ENCODE assay signal across 24 cellular contexts in the genomic region with DNA sequence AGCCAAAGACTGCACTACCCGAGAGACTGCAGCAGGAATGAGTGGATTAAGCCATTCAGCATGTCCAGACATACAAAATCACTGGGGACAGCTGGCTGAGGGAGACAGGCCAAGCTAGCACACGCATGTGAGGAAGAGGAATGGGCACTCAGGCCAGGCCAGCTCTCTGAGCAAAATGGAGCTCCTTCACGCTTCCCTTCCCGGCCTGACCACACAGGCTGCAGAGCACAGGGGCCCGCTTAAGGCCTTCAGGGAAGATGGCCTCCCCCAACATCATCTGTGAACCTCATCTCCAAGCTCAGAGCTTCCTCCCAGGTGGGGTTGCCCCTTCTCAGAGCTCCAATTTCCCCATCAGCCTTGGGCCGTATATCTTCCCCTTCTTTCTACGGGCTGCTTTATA. TPM values are rescaled to one million over a fixed set of nuclear protein-coding genes. Genes with fewer than 3 reads are reported as not detected.
DNase-seq lines count a peak whose midpoint lies in the region; ATAC-seq and TF ChIP-seq lines count a peak whose summit lies in the region.
"Had no signal": no experiment of that assay in that cellular context is flagged by ENCODE, and none has a peak within 500 bp of the region (broad histone marks: within the 10 kb centered on the region; RNA-seq: fewer than 3 reads in every experiment).

No MANE protein-coding gene starts in this region.

- H3K4me1 Mint-ChIP-seq in central memory CD8-positive, alpha-beta T cell, result no peaks in the 10 kb centered on the region
- no peaks in the 10 kb centered on the region for H3K4me1 Mint-ChIP-seq in osteocyte (ENCODE audit: unreplicated experiment)
- H3K4me1 Mint-ChIP-seq: CD8-positive, alpha-beta memory T cell had no signal

- H3K4me2 ChIP-seq in GM23248 (ENCODE audit: unreplicated experiment), result no peak overlapping the region

- H3K9me3 ChIP-seq in GM23248 (ENCODE audit: low read depth), result no peaks in the 10 kb centered on the region
- H3K9me3 ChIP-seq: colonic mucosa had no signal

- peaks cover 2% of the 10 kb centered on the region for H3K36me3 Mint-ChIP-seq in central memory CD8-positive, alpha-beta T cell (ENCODE audit: insufficient read depth)
- H3K36me3 Mint-ChIP-seq in osteocyte (ENCODE audit: unreplicated experiment), result no peaks in the 10 kb centered on the region
- H3K36me3 Mint-ChIP-seq: activated naive CD4-positive, alpha-beta T cell treated with anti-CD3 and anti-CD28 coated beads, Interleukin-2, amount 50 U/mL, for 72 hours; CD8-positive, alpha-beta memory T cell; naive B cell had no signal

- no peaks in the 10 kb centered on the region for H3K36me3 ChIP-seq in GM23248 (ENCODE audit: low read depth)
- H3K36me3 ChIP-seq: colonic mucosa had no signal

- H3K27ac Mint-ChIP-seq in central memory CD8-positive, alpha-beta T cell (ENCODE audit: low read depth), result no peak overlapping the region
- H3K27ac Mint-ChIP-seq in osteocyte (ENCODE audit: unreplicated experiment), result no peak overlapping the region
- H3K27ac Mint-ChIP-seq: activated naive CD4-positive, alpha-beta T cell treated with anti-CD3 and anti-CD28 coated beads, Interleukin-2, amount 50 U/mL, for 72 hours; activated T-helper 1 cell treated with anti-CD3 and anti-CD28 coated beads, Interleukin-12 subunit alpha, Interleukin-12 subunit beta, Interleukin-2, Interleukin-4 antibody, amounts not matched to agents 30 ng/mL and 10 ng/mL and 1 ng/mL, durations not matched to agents 14 hours and 24 hours and 36 hours; CD8-positive, alpha-beta memory T cell; T-helper 17 cell had no signal

- peaks cover 41% of the 10 kb centered on the region for H3K27me3 Mint-ChIP-seq in central memory CD8-positive, alpha-beta T cell
- peaks cover 5% of the 10 kb centered on the region for H3K27me3 Mint-ChIP-seq in osteocyte (ENCODE audit: unreplicated experiment)

- H3K27ac ChIP-seq in GM23248, result no peak overlapping the region
- H3K27ac ChIP-seq: VCaP had no signal

- ATAC-seq in central memory CD8-positive, alpha-beta T cell (replicated peaks; ENCODE audit: extremely low read depth, poor library complexity, severe bottlenecking), result no peak
- ATAC-seq in GM18498 (IDR thresholded peaks at IDR 0.05; ENCODE audit: unreplicated experiment) (no peak), HG02623 (IDR thresholded peaks at IDR 0.05; ENCODE audit: unreplicated experiment) (no peak)
- ATAC-seq: activated naive CD4-positive, alpha-beta T cell treated with anti-CD3 and anti-CD28 coated beads, Interleukin-2, amount 50 U/mL, for 72 hours; T-helper 17 cell had no signal

- peak; percentile 1 for DNase-seq in stimulated activated CD4-positive, alpha-beta T cell treated with anti-CD3 and anti-CD28 coated beads, Interleukin-4, amount 100 ng/mL, for 24 hours
- DNase-seq in stimulated activated CD4-positive, alpha-beta T cell treated with anti-CD3 and anti-CD28 coated beads, Interleukin-15, amount 100 ng/mL, for 24 hours, result no peak
- peak; percentile 4 to 7 for DNase-seq in central memory CD8-positive, alpha-beta T cell (ENCODE audit: low spot score in 2 of 2)
- peak; percentile 66 for DNase-seq in osteocyte (ENCODE audit: extremely low spot score, unreplicated experiment)
- no peak for DNase-seq in GM23248
- no peak for DNase-seq in NCI-H446 treated with DMSO at 0.1 percent for 48 hours (lab: John Stamatoyannopoulos, UW)
- DNase-seq: activated CD4-positive, alpha-beta T cell treated with anti-CD3 and anti-CD28 coated beads, Interleukin-2, amount 50 U/mL, for 48 hours; CD8-positive, alpha-beta memory T cell; naive B cell; NCI-H1417 treated with DMSO at 0.1 percent for 48 hours; NCI-H2171; T-helper 17 cell had no signal

- H3F3A ChIP-seq in GM23248 (ENCODE audit: insufficient read depth), result no peaks in the 10 kb centered on the region

- in situ Hi-C loops in GM23248 (cut with MboI), result no loop called here

- no peak overlapping the region for H2AFZ ChIP-seq in GM23248

- H3K4me3 Mint-ChIP-seq in central memory CD8-positive, alpha-beta T cell, result no peak overlapping the region
- no peak overlapping the region for H3K4me3 Mint-ChIP-seq in osteocyte (ENCODE audit: unreplicated experiment)
- H3K4me3 Mint-ChIP-seq: activated T-helper 1 cell treated with anti-CD3 and anti-CD28 coated beads, Interleukin-12 subunit alpha, Interleukin-12 subunit beta, Interleukin-2, Interleukin-4 antibody, amounts not matched to agents 30 ng/mL and 10 ng/mL and 1 ng/mL, durations not matched to agents 14 hours and 24 hours and 36 hours; CD8-positive, alpha-beta memory T cell; T-helper 17 cell had no signal

- H3K9me2 ChIP-seq in GM23248 (ENCODE audit: insufficient read depth), result no peaks in the 10 kb centered on the region

- H3K79me2 ChIP-seq in GM23248 (ENCODE audit: insufficient read depth), result no peaks in the 10 kb centered on the region

- H3K9me3 Mint-ChIP-seq in central memory CD8-positive, alpha-beta T cell, result no peaks in the 10 kb centered on the region
- no peaks in the 10 kb centered on the region for H3K9me3 Mint-ChIP-seq in osteocyte (ENCODE audit: unreplicated experiment)
- H3K9me3 Mint-ChIP-seq: activated naive CD4-positive, alpha-beta T cell treated with anti-CD3 and anti-CD28 coated beads, Interleukin-2, amount 50 U/mL, for 72 hours; activated T-helper 1 cell treated with anti-CD3 and anti-CD28 coated beads, Interleukin-12 subunit alpha, Interleukin-12 subunit beta, Interleukin-2, Interleukin-4 antibody, amounts not matched to agents 30 ng/mL and 10 ng/mL and 1 ng/mL, durations not matched to agents 14 hours and 24 hours and 36 hours; CD8-positive, alpha-beta memory T cell; naive B cell had no signal

- peaks cover 10% of the 10 kb centered on the region; the same call in 1 of the 2 replicates for H3K4me1 ChIP-seq in GM23248 (ENCODE audit: insufficient read depth)
- H3K4me1 ChIP-seq: colonic mucosa had no signal

- 54 to 69% methylated on average over 7 of the region's 7 CpGs for WGBS in GM23248 (ENCODE audit: low coverage in 1 of 2, low lambda C conversion rate in 2 of 2, missing lambda C conversion rate in 2 of 2), 2 experiments

- no peaks in the 10 kb centered on the region for H4K20me1 ChIP-seq in GM23248 (ENCODE audit: insufficient read depth)

- no peak overlapping the region for H3K4me3 ChIP-seq in GM23248
- H3K4me3 ChIP-seq: colonic mucosa had no signal

- TF ChIP-seq CTCF in osteocyte (IDR thresholded peaks at IDR 0.05), result no peak

- H3K9ac ChIP-seq in GM23248, result no peak overlapping the region

- no peaks in the 10 kb centered on the region for H3K27me3 ChIP-seq in GM23248 (replicated peaks; ENCODE audit: insufficient read depth)
- H3K27me3 ChIP-seq: colonic mucosa had no signal

RNA-seq across cellular contexts. Expression of a gene that starts 8.4 kb away (rescaled TPM):
- not detected in 2 replicates for total RNA-seq in osteocyte
- not detected in 2 replicates for total RNA-seq in GM23248 (2014; rRNA removed; shearing (Covaris generic))
- polyA plus RNA-seq in GM23248 (2016; fragmentation: Nextera tagmentation; extraction: Ambion mirVana), result not detected in 2 replicates
- total RNA-seq: activated naive CD4-positive, alpha-beta T cell treated with anti-CD3 and anti-CD28 coated beads, Interleukin-2, amount 50 U/mL, for 72 hours; activated T-helper 1 cell treated with anti-CD3 and anti-CD28 coated beads, Interleukin-12 subunit alpha, Interleukin-12 subunit beta, Interleukin-2, Interleukin-4 antibody, amounts not matched to agents 30 ng/mL and 10 ng/mL and 1 ng/mL, durations not matched to agents 14 hours and 24 hours and 36 hours; CD8-positive, alpha-beta memory T cell; colonic mucosa; fibroblast of villous mesenchyme; mammary epithelial cell; PC-3; posterior vena cava; SK-MEL-5 had no signal
- polyA plus RNA-seq: AG04450; CD8-positive, alpha-beta memory T cell; mammary epithelial cell had no signal

RNA-seq across cellular contexts. Expression of a gene that starts 13.4 kb away (rescaled TPM):
- not detected in 2 replicates for total RNA-seq in osteocyte
- total RNA-seq in GM23248 (2014; rRNA removed; shearing (Covaris generic)), result not detected in 2 replicates
- polyA plus RNA-seq in GM23248 (2016; fragmentation: Nextera tagmentation; extraction: Ambion mirVana), result not detected in 2 replicates
- total RNA-seq: activated naive CD4-positive, alpha-beta T cell treated with anti-CD3 and anti-CD28 coated beads, Interleukin-2, amount 50 U/mL, for 72 hours; activated T-helper 1 cell treated with anti-CD3 and anti-CD28 coated beads, Interleukin-12 subunit alpha, Interleukin-12 subunit beta, Interleukin-2, Interleukin-4 antibody, amounts not matched to agents 30 ng/mL and 10 ng/mL and 1 ng/mL, durations not matched to agents 14 hours and 24 hours and 36 hours; CD8-positive, alpha-beta memory T cell; fibroblast of villous mesenchyme; mammary epithelial cell; PC-3; posterior vena cava; SK-MEL-5 had no signal
- polyA plus RNA-seq: AG04450; CD8-positive, alpha-beta memory T cell; mammary epithelial cell had no signal

RNA-seq across cellular contexts. Expression of a gene that starts 39.7 kb away (rescaled TPM):
- total RNA-seq in osteocyte, result 123 and 126 TPM in 2 replicates
- 106 and 125 TPM in 2 replicates for total RNA-seq in GM23248 (2014; rRNA removed; shearing (Covaris generic))
- polyA plus RNA-seq in GM23248 (2016; fragmentation: Nextera tagmentation; extraction: Ambion mirVana), result 115 and 117 TPM in 2 replicates

Comparison
In these comparisons a context has a peak if more than half of its experiments do, and no peak if none do; other contexts are left out.
1. DNase-seq: peak in stimulated activated CD4-positive, alpha-beta T cell treated with anti-CD3 and anti-CD28 coated beads, Interleukin-4, amount 100 ng/mL, for 24 hours (single experiment), central memory CD8-positive, alpha-beta T cell (2 of 2) and osteocyte (single experiment); none in stimulated activated CD4-positive, alpha-beta T cell treated with anti-CD3 and anti-CD28 coated beads, Interleukin-15, amount 100 ng/mL, for 24 hours (single experiment), GM23248 (single experiment) and NCI-H446 treated with DMSO at 0.1 percent for 48 hours (single experiment).